Comparison of ENCODE assay signal across 13 cellular contexts in the genomic region with DNA sequence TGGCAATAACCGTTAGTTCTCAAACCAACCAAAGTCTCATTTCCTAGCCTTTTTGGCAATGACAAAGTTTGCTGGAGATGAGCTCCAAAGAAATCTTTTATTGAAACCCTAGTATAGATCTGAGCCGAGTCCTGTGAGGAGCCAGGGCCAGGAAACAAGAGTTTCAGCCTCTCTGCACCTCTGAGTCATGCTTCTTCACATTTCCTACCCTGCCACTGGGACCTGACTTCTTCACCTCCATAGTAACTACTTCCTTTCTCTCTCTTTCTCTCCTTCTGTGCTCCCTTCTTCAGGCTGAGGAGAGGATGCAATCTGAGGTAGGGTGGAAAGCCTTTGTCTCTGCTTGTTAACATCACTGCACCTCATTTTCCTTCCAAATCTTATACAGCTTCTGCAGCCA. TPM values are rescaled to one million over a fixed set of nuclear protein-coding genes. Genes with fewer than 3 reads are reported as not detected.
A peak's percentile ranks its signal among the peaks of the same experiment; 100 is the strongest.
DNase-seq lines count a peak whose midpoint lies in the region; ATAC-seq and TF ChIP-seq lines count a peak whose summit lies in the region.
"Had no signal": no experiment of that assay in that cellular context is flagged by ENCODE, and none has a peak within 500 bp of the region (broad histone marks: within the 10 kb centered on the region; RNA-seq: fewer than 3 reads in every experiment).

No MANE protein-coding gene starts in this region.

- peak overlapping the region; percentile 68 to 71 for H3K27ac ChIP-seq in breast epithelium
- peak overlapping the region; percentile 23 to 81 (median 75) for H3K27ac ChIP-seq in stomach

- TF ChIP-seq POLR2A in breast epithelium (IDR thresholded peaks at IDR 0.05), result no peak
- no peak for TF ChIP-seq POLR2A in stomach (IDR thresholded peaks at IDR 0.05)

- WGBS in stomach, 5 donors, result 51 to 70% (median 68%) methylated on average over 2 of the region's 2 CpGs

- ATAC-seq in GM18517 (IDR thresholded peaks at IDR 0.05; ENCODE audit: unreplicated experiment) (no peak), HG02938 (IDR thresholded peaks at IDR 0.05; ENCODE audit: unreplicated experiment) (no peak)

- no peaks in the 10 kb centered on the region for H3K36me3 ChIP-seq in breast epithelium
- H3K36me3 ChIP-seq in stomach, result peaks cover 26 to 81% (median 71%) of the 10 kb centered on the region in 4 donors

- H3K27me3 ChIP-seq in breast epithelium (no peaks in the 10 kb centered on the region), stomach (no peaks in the 10 kb centered on the region)

- H3K4me1 ChIP-seq in breast epithelium, result no peaks in the 10 kb centered on the region
- peaks cover 18 to 42% (median 34%) of the 10 kb centered on the region in 4 donors for H3K4me1 ChIP-seq in stomach
- H3K4me1 ChIP-seq: Caco-2 had no signal

- no peak for TF ChIP-seq EP300 in stomach (IDR thresholded peaks at IDR 0.05)

- H3K9me3 ChIP-seq in breast epithelium, result no peaks in the 10 kb centered on the region
- H3K9me3 ChIP-seq in stomach, result no peaks in the 10 kb centered on the region
- H3K9me3 ChIP-seq: Caco-2 had no signal

- no peak for TF ChIP-seq CTCF in breast epithelium (IDR thresholded peaks at IDR 0.05)
- no peak for TF ChIP-seq CTCF in stomach (IDR thresholded peaks at IDR 0.05)

- intact Hi-C loops in breast epithelium (cut with DNase I; ENCODE audit: low total_unique reads), result loop anchor here (5.0 kb wide), 1 partner anchor 233 kb away; no protein-coding TSS in a partner anchor
- intact Hi-C loops in stomach (cut with DNase I; ENCODE audit: low total_unique reads), result loop anchor here (10.0 kb wide), 1 partner anchor 235 kb away; no protein-coding TSS in a partner anchor

- H3K4me3 ChIP-seq in breast epithelium (no peak overlapping the region), stomach (no peak overlapping the region)

- DNase-seq in HPDE6-E6E7 (ENCODE audit: extremely low spot score), result peak; percentile 29
- DNase-seq in breast epithelium (ENCODE audit: low spot score in 2 of 2), result no peak
- DNase-seq in hepatic stellate cell (ENCODE audit: low spot score), result peak; percentile 48
- DNase-seq in stomach, result no peak
- DNase-seq in NCI-H1105 (lab: John Stamatoyannopoulos, UW), result no peak
- no peak for DNase-seq in stimulated activated CD4-positive, alpha-beta T cell treated with anti-CD3 and anti-CD28 coated beads, Interleukin-12 subunit alpha, Interleukin-12 subunit beta, amount 100 ng/mL, for 4 hours
- DNase-seq: activated CD4-positive, CD25-positive, alpha-beta regulatory T cell; activated effector memory CD4-positive, alpha-beta T cell treated with Interleukin-2 at 50 U/mL for 16 hours; Caco-2; NCI-H1092 treated with DMSO at 0.1 percent for 48 hours; trophoblast cell had no signal

RNA-seq across cellular contexts. Expression of a gene that starts 38.7 kb away (rescaled TPM):
- total RNA-seq in breast epithelium (10 to 100 TPM; 15.2 to 21.3 (median 18.1) TPM), stomach (10 to 100 TPM in 2 of 5 donors, 1 to 10 TPM in 3; 5.2 to 27.9 (median 9.9) TPM)
- polyA plus RNA-seq in stomach, result 10 to 100 TPM; 13.5 to 18.6 (median 14.4) TPM

Comparison
In these comparisons a context has a peak if more than half of its experiments do, and no peak if none do; other contexts are left out.
1. DNase-seq: peak in HPDE6-E6E7 (single experiment) and hepatic stellate cell (single experiment); none in breast epithelium (0 of 2), stomach (single experiment), NCI-H1105 (single experiment) and stimulated activated CD4-positive, alpha-beta T cell treated with anti-CD3 and anti-CD28 coated beads, Interleukin-12 subunit alpha, Interleukin-12 subunit beta, amount 100 ng/mL, for 4 hours (single experiment).